Comparison of ENCODE assay signal across 8 cellular contexts in the genomic region with DNA sequence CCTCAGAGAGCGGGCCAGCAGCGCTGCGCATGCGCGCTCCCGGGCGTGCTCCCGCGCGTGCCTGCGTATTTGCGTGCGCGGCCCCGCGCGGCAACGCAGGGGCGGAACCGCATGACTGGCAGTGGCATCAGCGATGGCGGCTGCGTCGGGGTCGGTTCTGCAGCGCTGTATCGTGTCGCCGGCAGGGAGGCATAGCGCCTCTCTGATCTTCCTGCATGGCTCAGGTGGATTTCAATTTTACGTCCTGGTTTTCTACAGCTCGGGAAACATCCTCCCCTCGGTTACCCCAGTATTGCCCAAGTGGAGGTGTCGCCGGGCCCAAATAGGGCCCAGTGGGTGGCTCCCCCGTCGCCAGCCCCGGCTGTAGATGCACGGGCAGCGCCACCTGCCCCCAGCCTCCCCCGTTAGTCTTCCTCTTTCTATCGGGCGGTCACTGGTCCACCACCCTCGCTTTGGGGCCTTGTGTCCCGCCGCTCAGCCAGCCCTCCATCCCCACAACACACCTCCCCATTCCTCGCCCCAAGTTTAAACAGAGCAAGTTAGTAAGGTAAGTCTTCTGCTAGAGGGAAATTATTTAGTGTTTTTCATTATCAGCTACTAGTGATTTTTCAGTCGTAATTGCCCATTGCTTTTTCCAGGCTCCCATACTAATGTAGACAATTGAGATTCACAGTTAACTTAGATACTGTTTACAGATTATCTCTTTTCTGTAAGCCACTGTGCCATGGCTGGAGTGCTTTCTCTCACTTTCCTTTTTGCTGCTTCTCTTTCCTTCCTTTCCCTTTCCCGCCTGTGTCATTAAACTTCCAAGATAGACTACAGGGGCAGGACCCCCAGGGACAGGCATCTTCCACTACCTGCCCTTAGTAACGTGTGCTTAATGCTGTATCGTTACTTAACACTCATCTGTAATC. TPM values are rescaled to one million over a fixed set of nuclear protein-coding genes. Genes with fewer than 3 reads are reported as not detected.
DNase-seq lines count a peak whose midpoint lies in the region; ATAC-seq and TF ChIP-seq lines count a peak whose summit lies in the region.

TSS of gene LYPLAL1 (plus strand) at position 121 of the 914 bp plus-strand sequence. CDS start at position 134, 13 bp downstream.

- POLR2A ChIA-PET in OCI-LY7 (lab: Charles Lee): interaction anchor here (0.6 to 2.4 kb wide), 9 partner anchors 10 to 1416 kb away, joined by 3 to 27 read pairs (median 3); no protein-coding TSS in a partner anchor

- H2AFZ ChIP-seq in OCI-LY7 (ENCODE audit: low read length): peak within 1 kb of the TSS; percentile 94

- no peaks in the 10 kb centered on the region for H3K27me3 ChIP-seq in HUES6 (ENCODE audit: control insufficient read depth, insufficient read depth, low read length)

- H4K20me1 ChIP-seq in OCI-LY7 (ENCODE audit: insufficient read depth, low read length): no peaks in the 10 kb centered on the region

- TF ChIP-seq CTCF in OCI-LY7 (conservative IDR thresholded peaks at IDR 0.05; ENCODE audit: low read length): peak; percentile 47
- TF ChIP-seq CTCF in epithelial cell of esophagus (IDR thresholded peaks at IDR 0.05; ENCODE audit: insufficient read depth, low read depth, low read length, missing control alignments): no peak
- TF ChIP-seq CTCF in mucosa of descending colon (IDR thresholded peaks at IDR 0.05): peak; percentile 8

- H3K36me3 ChIP-seq in HUES6 (ENCODE audit: control insufficient read depth, insufficient read depth, low read length) (0 out of 2 replicates have a peak, but pooled peaks cover 3% of the 10 kb centered on the region), OCI-LY7 (ENCODE audit: insufficient read depth, low read length) (no peaks in the 10 kb centered on the region; the same call in 1 of the 2 replicates), mucosa of descending colon (ENCODE audit: low read depth) (no peaks in the 10 kb centered on the region)

- CTCF ChIA-PET in OCI-LY7 (lab: Charles Lee; ENCODE audit: unreplicated experiment): no interaction called here

- H3K9ac ChIP-seq in HUES6 (ENCODE audit: low read length): peak within 1 kb of the TSS; percentile 88

- TSS peak; percentile 73 for BruUV-seq in OCI-LY7 (replicated peaks; lab: Mats Ljungman, UMichigan)

- peaks cover 13% of the 10 kb centered on the region for H3K79me2 ChIP-seq in OCI-LY7 (ENCODE audit: insufficient read depth, low read depth, low read length)

- H3K4me3 ChIP-seq in HUES6 (ENCODE audit: low read depth, low read length): peak within 1 kb of the TSS; percentile 92
- H3K4me3 ChIP-seq in OCI-LY7 (ENCODE audit: low read depth, low read length, poor library complexity, severe bottlenecking): peak within 1 kb of the TSS; percentile 85
- peak within 1 kb of the TSS; percentile 89 for H3K4me3 ChIP-seq in epithelial cell of esophagus (ENCODE audit: low read length)
- H3K4me3 ChIP-seq in mucosa of descending colon: peak within 1 kb of the TSS; percentile 50

- H3K9me2 ChIP-seq in OCI-LY7 (ENCODE audit: insufficient read depth, low read length): no peaks in the 10 kb centered on the region

- DNase-seq in DMS 273 treated with DMSO at 0.1 percent for 48 hours (lab: John Stamatoyannopoulos, UW): peak; percentile 76
- peak; percentile 92 for DNase-seq in OCI-LY7 (ENCODE audit: low spot score)
- DNase-seq in activated T-cell treated with anti-CD3 and anti-CD28 coated beads for 24 hours (ENCODE audit: low read depth): peak; percentile 86
- DNase-seq in epithelial cell of esophagus (ENCODE audit: low read depth): peak; percentile 86
- DNase-seq in mucosa of descending colon: peak; percentile 90 to 92 (median 92)
- peak; percentile 65 to 75 for DNase-seq in stimulated activated CD8-positive, alpha-beta memory T cell treated with anti-CD3 and anti-CD28 coated beads, Interleukin-4, amount 100 ng/mL, for 1 hour (ENCODE audit: low read depth in 2 of 2, low spot score in 1 of 2)

- intact Hi-C loops in OCI-LY7 (cut with micrococcal nuclease; ENCODE audit: unreplicated experiment): loop anchor here (10.0 kb wide), 1 partner anchor 889 kb away; the partner anchor contains the start of gene RRP15
- intact Hi-C loops in mucosa of descending colon (cut with DNase I, micrococcal nuclease): no loop called here

- peak within 1 kb of the TSS; percentile 96 for H3K4me2 ChIP-seq in OCI-LY7 (ENCODE audit: low read length)

- peak; percentile 53 for ATAC-seq in GM21447 (IDR thresholded peaks at IDR 0.05; ENCODE audit: unreplicated experiment)
- ATAC-seq in mucosa of descending colon: peak; percentile 99

- H3K4me1 ChIP-seq in HUES6 (ENCODE audit: control insufficient read depth, insufficient read depth, low read length): peaks cover 15% of the 10 kb centered on the region
- peaks cover 15% of the 10 kb centered on the region for H3K4me1 ChIP-seq in OCI-LY7 (ENCODE audit: insufficient read depth, low read length, poor library complexity, severe bottlenecking)
- H3K4me1 ChIP-seq in mucosa of descending colon (ENCODE audit: low read depth): peaks cover 19% of the 10 kb centered on the region

- H3K27ac ChIP-seq in HUES6 (ENCODE audit: low read depth, low read length) (peak within 1 kb of the TSS; percentile 80), OCI-LY7 (ENCODE audit: low read depth, low read length, poor library complexity, severe bottlenecking) (peak within 1 kb of the TSS; percentile 39)

- H3K9me3 ChIP-seq in HUES6 (ENCODE audit: control insufficient read depth, insufficient read depth, low read depth, low read length) (no peaks in the 10 kb centered on the region), OCI-LY7 (ENCODE audit: low read length) (peaks cover 6% of the 10 kb centered on the region; the same call in 1 of the 2 replicates), mucosa of descending colon (no peaks in the 10 kb centered on the region)

RNA-seq across cellular contexts. Expression of gene LYPLAL1, which starts in this region (rescaled TPM):
- total RNA-seq in OCI-LY7 (2014; rRNA removed; shearing (Covaris generic)): 13.2 and 19.6 TPM in 2 replicates
- total RNA-seq in OCI-LY7 (2022) (24.3 and 32.1 TPM in 2 replicates), mucosa of descending colon (10 to 100 TPM; 14.3 to 34.2 (median 21.9) TPM)

Comparison
In these comparisons a context has a peak if more than half of its experiments do, and no peak if none do; other contexts are left out.
1. Peak in every context shown above with its lines: DNase-seq, ATAC-seq, H3K4me3 ChIP-seq and H3K27ac ChIP-seq.